Comparison of ENCODE assay signal across 1 cellular context in genomic region chr21:45386336-45386727, GRCh38.
TF ChIP-seq lines count a peak whose summit lies in the region.

No MANE protein-coding gene starts in this region.

TF ChIP-seq in IMR-90, 13 proteins besides CTCF, POLR2A, EP300 and RAD21 (continued from another document):
- TF ChIP-seq RCOR1 (IDR thresholded peaks at IDR 0.05; ENCODE audit: insufficient replicate concordance, low read length) (no peak), USF2 (IDR thresholded peaks at IDR 0.05; ENCODE audit: low read depth, low read length) (no peak), ELK1 (IDR thresholded peaks at IDR 0.05; ENCODE audit: borderline replicate concordance, low read depth, low read length) (no peak), NFE2L2 (IDR thresholded peaks at IDR 0.05; ENCODE audit: low read depth, low read length) (no peak), MAFK (IDR thresholded peaks at IDR 0.05; ENCODE audit: low read depth, low read length) (no peak), MXI1 (IDR thresholded peaks at IDR 0.05; ENCODE audit: borderline replicate concordance, low read depth, low read length) (no peak)
